ENCODE assay signal across 27 cellular contexts in genomic region chr10:79397051-79397450, GRCh38. TPM values are rescaled to one million over a fixed set of nuclear protein-coding genes. Genes with fewer than 3 reads are reported as not detected.
DNase-seq lines count a peak whose midpoint lies in the region; TF ChIP-seq lines count a peak whose summit lies in the region.
"Had no signal": no experiment of that assay in that cellular context is flagged by ENCODE, and none has a peak within 500 bp of the region (broad histone marks: within the 10 kb centered on the region; RNA-seq: fewer than 3 reads in every experiment).

No MANE protein-coding gene starts in this region.

- TF ChIP-seq CTCF in endothelial cell (IDR thresholded peaks at IDR 0.05; ENCODE audit: unreplicated experiment) (no peak), GM13976 (IDR thresholded peaks at IDR 0.05; ENCODE audit: borderline replicate concordance, control extremely low read depth, extremely low read depth, insufficient read depth, missing control alignments) (no peak)

- H3K9ac ChIP-seq in GM23248 = peak overlapping the region; percentile 90

- H3K9me3 Mint-ChIP-seq in dendritic cell treated with granulocyte-macrophage colony-stimulating factor and Interleukin-4, amounts not matched to agents 40 ng/mL and 50 ng/mL, for 4 days = no peaks in the 10 kb centered on the region
- no peaks in the 10 kb centered on the region for H3K9me3 Mint-ChIP-seq in endothelial cell (ENCODE audit: unreplicated experiment)
- H3K9me3 Mint-ChIP-seq: activated CD8-positive, alpha-beta T cell treated with anti-CD3 and anti-CD28 coated beads for 36 hours; activated naive CD4-positive, alpha-beta T cell treated with anti-CD3 and anti-CD28 coated beads for 36 hours; activated T-cell treated with anti-CD3 and anti-CD28 coated beads, Interleukin-2, amount 50 U/mL, for 24 hours; H9 had no signal

- no peaks in the 10 kb centered on the region; the same call in 1 of the 2 replicates for H3K36me3 ChIP-seq in GM23248 (ENCODE audit: low read depth)
- H3K36me3 ChIP-seq in muscle layer of duodenum (ENCODE audit: control insufficient read depth in 1 of 2, insufficient read depth in 2 of 2, low read length in 2 of 2) = peaks cover 12 to 13% of the 10 kb centered on the region in 2 donors

- H3K79me2 ChIP-seq in GM23248 (ENCODE audit: insufficient read depth) = peaks cover 41% of the 10 kb centered on the region

- in situ Hi-C loops in GM23248 (cut with MboI) (no loop called here), GM13976 (cut with MboI; ENCODE audit: low sequenced_read_pairs, unreplicated experiment) (no loop called here)

- no peak overlapping the region for H3K4me3 Mint-ChIP-seq in dendritic cell treated with granulocyte-macrophage colony-stimulating factor and Interleukin-4, amounts not matched to agents 40 ng/mL and 50 ng/mL, for 4 days
- H3K4me3 Mint-ChIP-seq in endothelial cell (ENCODE audit: unreplicated experiment) = no peak overlapping the region
- H3K4me3 Mint-ChIP-seq: activated CD8-positive, alpha-beta T cell treated with anti-CD3 and anti-CD28 coated beads for 36 hours; activated naive CD4-positive, alpha-beta T cell treated with anti-CD3 and anti-CD28 coated beads for 36 hours; activated T-cell treated with anti-CD3 and anti-CD28 coated beads, Interleukin-2, amount 50 U/mL, for 24 hours; CD14-positive monocyte; H9 had no signal

- H3K9me3 ChIP-seq in GM23248 (ENCODE audit: low read depth) = no peaks in the 10 kb centered on the region
- H3K9me3 ChIP-seq in muscle layer of duodenum (ENCODE audit: control insufficient read depth in 1 of 2, low read length in 2 of 2) = no peaks in the 10 kb centered on the region
- H3K9me3 ChIP-seq: mucosa of descending colon, stomach had no signal

- peak overlapping the region; percentile 99 for H3K27ac ChIP-seq in GM23248
- H3K27ac ChIP-seq in muscle layer of duodenum (ENCODE audit: low read length) = peak overlapping the region; percentile 88
- peak overlapping the region in 15 of 21 experiments; percentile 6 to 90 (median 78) for H3K27ac ChIP-seq in skin epidermis
- H3K27ac ChIP-seq: foreskin keratinocyte, SK-N-MC, stomach had no signal

- H3K4me3 ChIP-seq in GM23248 = no peak overlapping the region
- peak overlapping the region in 1 of 2 donors; percentile 55 for H3K4me3 ChIP-seq in muscle layer of duodenum (ENCODE audit: low read depth in 1 of 2, low read length in 2 of 2)
- no peak overlapping the region for H3K4me3 ChIP-seq in skin epidermis
- H3K4me3 ChIP-seq: GM12878, mucosa of descending colon, SK-N-MC, stomach had no signal

- peaks cover 32% of the 10 kb centered on the region for H3K36me3 Mint-ChIP-seq in dendritic cell treated with granulocyte-macrophage colony-stimulating factor and Interleukin-4, amounts not matched to agents 40 ng/mL and 50 ng/mL, for 4 days (ENCODE audit: low read depth)
- H3K36me3 Mint-ChIP-seq in endothelial cell (ENCODE audit: low read depth, unreplicated experiment) = peaks cover 48% of the 10 kb centered on the region

- peaks cover 52% of the 10 kb centered on the region for H3K4me1 ChIP-seq in GM23248 (ENCODE audit: insufficient read depth)
- H3K4me1 ChIP-seq in muscle layer of duodenum (ENCODE audit: control insufficient read depth in 1 of 2, insufficient read depth in 2 of 2, low read length in 2 of 2) = peaks cover 52 to 63% of the 10 kb centered on the region in 2 donors
- H3K4me1 ChIP-seq: foreskin keratinocyte had no signal

- H3K27me3 ChIP-seq in GM23248 (replicated peaks; ENCODE audit: insufficient read depth) (no peaks in the 10 kb centered on the region), muscle layer of duodenum (ENCODE audit: low read depth, low read length) (no peaks in the 10 kb centered on the region)
- H3K27me3 ChIP-seq: stomach had no signal

- H4K20me1 ChIP-seq in GM23248 (ENCODE audit: insufficient read depth) = no peaks in the 10 kb centered on the region

- WGBS in GM23248 (ENCODE audit: low coverage in 1 of 2, low lambda C conversion rate in 2 of 2, missing lambda C conversion rate in 2 of 2), 2 experiments = 67 to 68% methylated on average over 6 of the region's 6 CpGs

- peaks cover 5% of the 10 kb centered on the region for H3K27me3 Mint-ChIP-seq in dendritic cell treated with granulocyte-macrophage colony-stimulating factor and Interleukin-4, amounts not matched to agents 40 ng/mL and 50 ng/mL, for 4 days
- peaks cover 16% of the 10 kb centered on the region for H3K27me3 Mint-ChIP-seq in endothelial cell (ENCODE audit: unreplicated experiment)
- H3K27me3 Mint-ChIP-seq: activated CD8-positive, alpha-beta T cell treated with anti-CD3 and anti-CD28 coated beads for 36 hours; activated T-cell treated with anti-CD3 and anti-CD28 coated beads, Interleukin-2, amount 50 U/mL, for 24 hours had no signal

- no peak overlapping the region for H3K4me2 ChIP-seq in GM23248 (ENCODE audit: unreplicated experiment)

- no peak overlapping the region for H2AFZ ChIP-seq in GM23248

- peak overlapping the region; percentile 21 for H3K27ac Mint-ChIP-seq in dendritic cell treated with granulocyte-macrophage colony-stimulating factor and Interleukin-4, amounts not matched to agents 40 ng/mL and 50 ng/mL, for 4 days
- no peak overlapping the region for H3K27ac Mint-ChIP-seq in endothelial cell (ENCODE audit: unreplicated experiment)
- H3K27ac Mint-ChIP-seq: activated CD8-positive, alpha-beta T cell treated with anti-CD3 and anti-CD28 coated beads for 36 hours; activated naive CD4-positive, alpha-beta T cell treated with anti-CD3 and anti-CD28 coated beads for 36 hours; activated T-cell treated with anti-CD3 and anti-CD28 coated beads, Interleukin-2, amount 50 U/mL, for 24 hours; CD14-positive monocyte; H9 had no signal

- H3K4me1 Mint-ChIP-seq in dendritic cell treated with granulocyte-macrophage colony-stimulating factor and Interleukin-4, amounts not matched to agents 40 ng/mL and 50 ng/mL, for 4 days (ENCODE audit: low read depth) = peaks cover 75% of the 10 kb centered on the region
- peaks cover 55% of the 10 kb centered on the region for H3K4me1 Mint-ChIP-seq in endothelial cell (ENCODE audit: unreplicated experiment)

- peaks cover 36% of the 10 kb centered on the region for H3F3A ChIP-seq in GM23248 (ENCODE audit: insufficient read depth)

- DNase-seq in GM23248 = no peak
- DNase-seq in T-helper 9 cell = no peak
- no peak for DNase-seq in endothelial cell (ENCODE audit: low spot score)
- DNase-seq in NOMO-1 (lab: John Stamatoyannopoulos, UW; ENCODE audit: unreplicated experiment in 2 of 2) = no peak
- no peak for DNase-seq in GM13976 (ENCODE audit: low spot score)
- DNase-seq: ACHN; activated CD4-positive, CD25-positive, alpha-beta regulatory T cell; activated CD8-positive, alpha-beta T cell treated with anti-CD3 and anti-CD28 coated beads for 36 hours; activated naive CD4-positive, alpha-beta T cell treated with anti-CD3 and anti-CD28 coated beads for 36 hours; activated T-cell treated with anti-CD3 and anti-CD28 coated beads, Interleukin-2, amount 50 U/mL, for 24 hours; foreskin keratinocyte; GF-D8; H9; kidney glomerular epithelial cell; NCI-H1105 treated with DMSO at 0.1 percent for 48 hours; NCI-H774; PC-3; small intestine; stimulated activated CD4-positive, alpha-beta T cell treated with anti-CD3 and anti-CD28 coated beads, Interleukin-4, amount 100 ng/mL, for 24 hours; stomach had no signal

- H3K9me2 ChIP-seq in GM23248 (ENCODE audit: insufficient read depth) = no peaks in the 10 kb centered on the region

- intact Hi-C loops in dendritic cell treated with granulocyte-macrophage colony-stimulating factor and Interleukin-4, amounts not matched to agents 40 ng/mL and 50 ng/mL, for 4 days (cut with micrococcal nuclease) = no loop called here

RNA-seq across cellular contexts. Expression of gene ZCCHC24, which starts 48.4 kb away (rescaled TPM):
- 30.3 and 34.0 TPM in 2 replicates for total RNA-seq in GM23248 (2014; rRNA removed; shearing (Covaris generic))
- polyA plus RNA-seq in GM23248 (2016; fragmentation: Nextera tagmentation; extraction: Ambion mirVana) = 29.3 and 30.4 TPM in 2 replicates
- total RNA-seq in endothelial cell (ENCODE audit: unreplicated experiment) = 60.0 TPM

RNA-seq across cellular contexts. Expression of gene PPIF, which starts 49.8 kb away (rescaled TPM):
- total RNA-seq in GM23248 (2014; rRNA removed; shearing (Covaris generic)) = 18.7 and 24.6 TPM in 2 replicates
- 45.5 and 50.8 TPM in 2 replicates for polyA plus RNA-seq in GM23248 (2016; fragmentation: Nextera tagmentation; extraction: Ambion mirVana)
- 21.9 TPM for total RNA-seq in endothelial cell (ENCODE audit: unreplicated experiment)
